ENCODE assay signal across 8 cellular contexts in genomic region chr7:107044347-107045194, GRCh38. TPM values are rescaled to one million over a fixed set of nuclear protein-coding genes. Genes with fewer than 3 reads are reported as not detected.
A peak's percentile ranks its signal among the peaks of the same experiment; 100 is the strongest.
DNase-seq lines count a peak whose midpoint lies in the region; ATAC-seq and TF ChIP-seq lines count a peak whose summit lies in the region.

Gene PRKAR2B, plus strand, starts transcription at chr7:107044705. Its CDS starts 203 bp downstream, at chr7:107044908.

- peaks cover 32% of the 10 kb centered on the region for H3K27me3 Mint-ChIP-seq in activated CD8-positive, alpha-beta T cell treated with anti-CD3 and anti-CD28 coated beads for 36 hours

- CTCF ChIA-PET in activated CD8-positive, alpha-beta T cell treated with anti-CD3 and anti-CD28 coated beads for 36 hours (lab: Charles Lee), result no interaction called here

- TF ChIP-seq CTCF in activated CD8-positive, alpha-beta T cell treated with anti-CD3 and anti-CD28 coated beads for 36 hours (IDR thresholded peaks at IDR 0.05), result no peak
- no peak for TF ChIP-seq CTCF in lower lobe of right lung (IDR thresholded peaks at IDR 0.05)

- peak within 1 kb of the TSS; percentile 65 for H3K4me3 Mint-ChIP-seq in activated CD8-positive, alpha-beta T cell treated with anti-CD3 and anti-CD28 coated beads for 36 hours

- peaks cover 15% of the 10 kb centered on the region for H3K4me1 ChIP-seq in lower lobe of right lung

- POLR2A ChIA-PET in activated CD8-positive, alpha-beta T cell treated with anti-CD3 and anti-CD28 coated beads for 36 hours (lab: Charles Lee), result no interaction called here

- peaks cover 5% of the 10 kb centered on the region for H3K4me1 Mint-ChIP-seq in activated CD8-positive, alpha-beta T cell treated with anti-CD3 and anti-CD28 coated beads for 36 hours (ENCODE audit: low read depth)

- DNase-seq in AG08396 (ENCODE audit: low spot score) (peak; percentile 94), NCI-H526 (lab: John Stamatoyannopoulos, UW) (peak; percentile 70 to 94), ecto neural progenitor cell (ENCODE audit: low spot score) (peak; percentile 92), lower lobe of right lung (peak; percentile 72)
- DNase-seq in activated CD8-positive, alpha-beta T cell treated with anti-CD3 and anti-CD28 coated beads for 36 hours, result peak; percentile 74
- peak; percentile 25 to 58 (median 54) for DNase-seq in stimulated activated CD4-positive, alpha-beta T cell treated with anti-CD3 and anti-CD28 coated beads, TNF-alpha, amount 100 ng/mL, for 1 hour (ENCODE audit: low read depth in 3 of 3, low spot score in 1 of 3)

- H3K9me3 Mint-ChIP-seq in activated CD8-positive, alpha-beta T cell treated with anti-CD3 and anti-CD28 coated beads for 36 hours, result no peaks in the 10 kb centered on the region

- H3K36me3 Mint-ChIP-seq in activated CD8-positive, alpha-beta T cell treated with anti-CD3 and anti-CD28 coated beads for 36 hours (ENCODE audit: low read depth), result no peaks in the 10 kb centered on the region

- H3K27ac Mint-ChIP-seq in activated CD8-positive, alpha-beta T cell treated with anti-CD3 and anti-CD28 coated beads for 36 hours, result peak within 1 kb of the TSS; percentile 7

- H3K27ac ChIP-seq in lower lobe of right lung, result peak within 1 kb of the TSS; percentile 52

- intact Hi-C loops in activated CD8-positive, alpha-beta T cell treated with anti-CD3 and anti-CD28 coated beads for 36 hours (cut with micrococcal nuclease), result loop anchor here (5.0 kb wide), 1 partner anchor 252 kb away; no protein-coding TSS in a partner anchor
- intact Hi-C loops in lower lobe of right lung (cut with DNase I), result no loop called here

- H3K27me3 ChIP-seq in lower lobe of right lung (ENCODE audit: low read depth), result peaks cover 5% of the 10 kb centered on the region

- H3K36me3 ChIP-seq in lower lobe of right lung, result no peaks in the 10 kb centered on the region

- peak within 1 kb of the TSS; percentile 75 for H3K4me3 ChIP-seq in lower lobe of right lung

- peak; percentile 88 for ATAC-seq in GM19035 (IDR thresholded peaks at IDR 0.05; ENCODE audit: unreplicated experiment)
- peak; percentile 94 for ATAC-seq in HG03432 (IDR thresholded peaks at IDR 0.05; ENCODE audit: unreplicated experiment)
- ATAC-seq in activated CD8-positive, alpha-beta T cell treated with anti-CD3 and anti-CD28 coated beads for 36 hours, result peak; percentile 87
- ATAC-seq in lower lobe of right lung, result peak; percentile 95 to 96

- H3K9me3 ChIP-seq in lower lobe of right lung, result no peaks in the 10 kb centered on the region

RNA-seq across cellular contexts. Expression of gene PRKAR2B, which starts in this region (rescaled TPM):
- total RNA-seq in activated CD8-positive, alpha-beta T cell treated with anti-CD3 and anti-CD28 coated beads for 36 hours, result 1 to 10 TPM; 1.1 to 1.3 TPM
- total RNA-seq in lower lobe of right lung, result 10.3 TPM

Comparison
In these comparisons a context has a peak if more than half of its experiments do, and no peak if none do; other contexts are left out.
1. Peak in every context shown above with its lines: DNase-seq, ATAC-seq, H3K4me3 ChIP-seq and H3K27ac ChIP-seq.